In the genomic region with DNA sequence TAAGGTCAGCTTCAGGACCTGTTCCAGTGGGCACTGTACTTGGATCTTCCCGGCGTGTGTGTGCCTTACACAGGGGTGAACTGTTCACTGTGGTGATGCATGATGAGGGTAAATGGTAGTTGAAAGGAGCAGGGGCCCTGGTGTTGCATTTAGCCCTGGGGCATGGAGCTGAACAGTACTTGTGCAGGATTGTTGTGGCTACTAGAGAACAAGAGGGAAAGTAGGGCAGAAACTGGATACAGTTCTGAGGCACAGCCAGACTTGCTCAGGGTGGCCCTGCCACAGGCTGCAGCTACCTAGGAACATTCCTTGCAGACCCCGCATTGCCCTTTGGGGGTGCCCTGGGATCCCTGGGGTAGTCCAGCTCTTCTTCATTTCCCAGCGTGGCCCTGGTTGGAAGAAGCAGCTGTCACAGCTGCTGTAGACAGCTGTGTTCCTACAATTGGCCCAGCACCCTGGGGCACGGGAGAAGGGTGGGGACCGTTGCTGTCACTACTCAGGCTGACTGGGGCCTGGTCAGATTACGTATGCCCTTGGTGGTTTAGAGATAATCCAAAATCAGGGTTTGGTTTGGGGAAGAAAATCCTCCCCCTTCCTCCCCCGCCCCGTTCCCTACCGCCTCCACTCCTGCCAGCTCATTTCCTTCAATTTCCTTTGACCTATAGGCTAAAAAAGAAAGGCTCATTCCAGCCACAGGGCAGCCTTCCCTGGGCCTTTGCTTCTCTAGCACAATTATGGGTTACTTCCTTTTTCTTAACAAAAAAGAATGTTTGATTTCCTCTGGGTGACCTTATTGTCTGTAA, we compare ENCODE assay signal across 10 cellular contexts.
A peak's percentile ranks its signal among the peaks of the same experiment; 100 is the strongest.
DNase-seq lines count a peak whose midpoint lies in the region; ATAC-seq, FAIRE-seq and TF ChIP-seq lines count a peak whose summit lies in the region.
"Had no signal": no experiment of that assay in that cellular context is flagged by ENCODE, and none has a peak within 500 bp of the region (broad histone marks: within the 10 kb centered on the region; RNA-seq: fewer than 3 reads in every experiment).

No MANE protein-coding gene starts in this region.

- no peak overlapping the region for H3K4me3 Mint-ChIP-seq in stimulated activated effector memory CD8-positive, alpha-beta T cell treated with anti-CD3 and anti-CD28 coated beads, Interleukin-12 subunit alpha, Interleukin-12 subunit beta, amount 100 ng/mL, for 72 hours
- H3K4me3 Mint-ChIP-seq: activated T-cell treated with anti-CD3 and anti-CD28 coated beads, Interleukin-2, amount 50 U/mL, for 4 hours had no signal

- peaks cover 12% of the 10 kb centered on the region for H3K4me1 ChIP-seq in HEK293 (ENCODE audit: control insufficient read depth, insufficient read depth, low read length)

- POLR2A ChIA-PET in HEK293 (lab: Yijun Ruan, JAX) (no interaction called here), RWPE1 (lab: Yijun Ruan, JAX; ENCODE audit: low non-redundant PET) (interaction anchor here (0.6 kb wide), 1 partner anchor 140 kb away, joined by 3 read pairs; no protein-coding TSS in a partner anchor)

- peaks cover 7% of the 10 kb centered on the region for H3K4me1 Mint-ChIP-seq in stimulated activated effector memory CD8-positive, alpha-beta T cell treated with anti-CD3 and anti-CD28 coated beads, Interleukin-12 subunit alpha, Interleukin-12 subunit beta, amount 100 ng/mL, for 72 hours

- DNase-seq in RWPE1 (ENCODE audit: low spot score) (peak; percentile 49), Right ventricle myocardium superior (peak; percentile 74), medulla oblongata (ENCODE audit: extremely low spot score) (no peak), D721Med (ENCODE audit: insufficient read length, low spot score) (no peak), cerebellum (ENCODE audit: low spot score) (no peak), NCI-H2081 treated with DMSO at 0.1 percent for 48 hours (lab: John Stamatoyannopoulos, UW) (no peak)
- no peak for DNase-seq in stimulated activated effector memory CD8-positive, alpha-beta T cell treated with anti-CD3 and anti-CD28 coated beads, Interleukin-12 subunit alpha, Interleukin-12 subunit beta, amount 100 ng/mL, for 72 hours (ENCODE audit: low spot score in 2 of 2)
- DNase-seq: activated T-cell treated with anti-CD3 and anti-CD28 coated beads, Interleukin-2, amount 50 U/mL, for 4 hours; esophagus squamous epithelium had no signal

- H3K36me3 Mint-ChIP-seq in stimulated activated effector memory CD8-positive, alpha-beta T cell treated with anti-CD3 and anti-CD28 coated beads, Interleukin-12 subunit alpha, Interleukin-12 subunit beta, amount 100 ng/mL, for 72 hours = no peaks in the 10 kb centered on the region

- ATAC-seq in Right ventricle myocardium superior (ENCODE audit: poor library complexity) = peak; percentile 82
- ATAC-seq in stimulated activated effector memory CD8-positive, alpha-beta T cell treated with anti-CD3 and anti-CD28 coated beads, Interleukin-12 subunit alpha, Interleukin-12 subunit beta, amount 100 ng/mL, for 72 hours = no peak
- ATAC-seq: activated T-cell treated with anti-CD3 and anti-CD28 coated beads, Interleukin-2, amount 50 U/mL, for 4 hours had no signal

- peak overlapping the region; percentile 42 for H3K27ac Mint-ChIP-seq in stimulated activated effector memory CD8-positive, alpha-beta T cell treated with anti-CD3 and anti-CD28 coated beads, Interleukin-12 subunit alpha, Interleukin-12 subunit beta, amount 100 ng/mL, for 72 hours

- H3K9me3 ChIP-seq in HEK293 (ENCODE audit: control insufficient read depth, insufficient read depth, low read depth, low read length) = no peaks in the 10 kb centered on the region
- H3K9me3 ChIP-seq: esophagus squamous epithelium had no signal

- CTCF ChIA-PET in HEK293 (lab: Yijun Ruan, JAX) (interaction anchor here (0.6 to 1.5 kb wide), 4 partner anchors 10 to 569 kb away, joined by 3 to 6 read pairs (median 3); no protein-coding TSS in a partner anchor), RWPE1 (lab: Yijun Ruan, JAX) (interaction anchor here (0.5 kb wide), 1 partner anchor 329 kb away, joined by 3 read pairs; no protein-coding TSS in a partner anchor)

- H3K27ac ChIP-seq in HEK293 (ENCODE audit: extremely low read depth, low read depth, low read length) (no peak overlapping the region), RWPE1 (peak overlapping the region; percentile 74)

- intact Hi-C loops in Right ventricle myocardium superior (cut with DNase I) = no loop called here

- TF ChIP-seq CTCF in HEK293 (tag by site-specific recombination; IDR thresholded peaks at IDR 0.05) (no peak), RWPE1 (conservative IDR thresholded peaks at IDR 0.05; ENCODE audit: low read depth) (no peak), D721Med (IDR thresholded peaks at IDR 0.05; ENCODE audit: insufficient read depth, missing control alignments) (no peak)

- no peaks in the 10 kb centered on the region for H3K36me3 ChIP-seq in HEK293 (ENCODE audit: control insufficient read depth in 2 of 2, insufficient read depth in 1 of 2, low read length in 2 of 2)
- H3K36me3 ChIP-seq: esophagus squamous epithelium had no signal

- no peaks in the 10 kb centered on the region for H3K9me3 Mint-ChIP-seq in stimulated activated effector memory CD8-positive, alpha-beta T cell treated with anti-CD3 and anti-CD28 coated beads, Interleukin-12 subunit alpha, Interleukin-12 subunit beta, amount 100 ng/mL, for 72 hours
- H3K9me3 Mint-ChIP-seq: activated T-cell treated with anti-CD3 and anti-CD28 coated beads, Interleukin-2, amount 50 U/mL, for 4 hours had no signal

- FAIRE-seq in D721Med (lab: Jason Lieb, UNC) = no peak

- H3K4me3 ChIP-seq in HEK293 (ENCODE audit: low read depth, low read length) = no peak overlapping the region
- H3K4me3 ChIP-seq: esophagus squamous epithelium had no signal

TF ChIP-seq in HEK293, 187 proteins besides CTCF, POLR2A, EP300 and RAD21:
- TF ChIP-seq SP7 (tag by site-specific recombination; IDR thresholded peaks at IDR 0.05) (0 out of 2 replicates have a peak, but pooled peaks have one; percentile 51), EGR2 (tag by site-specific recombination; IDR thresholded peaks at IDR 0.05; ENCODE audit: low read depth) (peak; percentile 35; the same call in 1 of the 2 replicates), KLF1 (tag by site-specific recombination; IDR thresholded peaks at IDR 0.05) (peak; percentile 72), ZFHX2 (tag by site-specific recombination; conservative IDR thresholded peaks at IDR 0.05) (peak; percentile 56), ZNF514 (tag by site-specific recombination; IDR thresholded peaks at IDR 0.05) (no peak), SCRT2 (tag by site-specific recombination; IDR thresholded peaks at IDR 0.05) (no peak), ZBTB20 (tag by site-specific recombination; IDR thresholded peaks at IDR 0.05) (peak; percentile 27; the same call in 1 of the 2 replicates)
- TF ChIP-seq, protein P1, sequence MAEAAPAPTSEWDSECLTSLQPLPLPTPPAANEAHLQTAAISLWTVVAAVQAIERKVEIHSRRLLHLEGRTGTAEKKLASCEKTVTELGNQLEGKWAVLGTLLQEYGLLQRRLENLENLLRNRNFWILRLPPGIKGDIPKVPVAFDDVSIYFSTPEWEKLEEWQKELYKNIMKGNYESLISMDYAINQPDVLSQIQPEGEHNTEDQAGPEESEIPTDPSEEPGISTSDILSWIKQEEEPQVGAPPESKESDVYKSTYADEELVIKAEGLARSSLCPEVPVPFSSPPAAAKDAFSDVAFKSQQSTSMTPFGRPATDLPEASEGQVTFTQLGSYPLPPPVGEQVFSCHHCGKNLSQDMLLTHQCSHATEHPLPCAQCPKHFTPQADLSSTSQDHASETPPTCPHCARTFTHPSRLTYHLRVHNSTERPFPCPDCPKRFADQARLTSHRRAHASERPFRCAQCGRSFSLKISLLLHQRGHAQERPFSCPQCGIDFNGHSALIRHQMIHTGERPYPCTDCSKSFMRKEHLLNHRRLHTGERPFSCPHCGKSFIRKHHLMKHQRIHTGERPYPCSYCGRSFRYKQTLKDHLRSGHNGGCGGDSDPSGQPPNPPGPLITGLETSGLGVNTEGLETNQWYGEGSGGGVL (tag by site-specific recombination; IDR thresholded peaks at IDR 0.05) = peak; percentile 31; the same call in 1 of the 2 replicates

Comparison
In these comparisons a context has a peak if more than half of its experiments do, and no peak if none do; other contexts are left out.
1. DNase-seq: peak in RWPE1 (single experiment) and Right ventricle myocardium superior (single experiment); none in stimulated activated effector memory CD8-positive, alpha-beta T cell treated with anti-CD3 and anti-CD28 coated beads, Interleukin-12 subunit alpha, Interleukin-12 subunit beta, amount 100 ng/mL, for 72 hours (0 of 2), medulla oblongata (single experiment), D721Med (single experiment), cerebellum (single experiment) and NCI-H2081 treated with DMSO at 0.1 percent for 48 hours (single experiment).